1 cellular context compared by ENCODE assay signal in genomic region chr2:240437861-240438809, GRCh38.
TF ChIP-seq lines count a peak whose summit lies in the region.

No MANE protein-coding gene starts in this region.

TF ChIP-seq in GM23338, 12 proteins besides CTCF, POLR2A, EP300 and RAD21 (continued from another document):
- TF ChIP-seq REST (IDR thresholded peaks at IDR 0.05; ENCODE audit: unreplicated experiment) (no peak), STAT1 (IDR thresholded peaks at IDR 0.05; ENCODE audit: unreplicated experiment) (no peak), EZH2phosphoT487 (IDR thresholded peaks at IDR 0.05; ENCODE audit: unreplicated experiment) (no peak), POLR2AphosphoS5 (IDR thresholded peaks at IDR 0.05; ENCODE audit: low read depth) (no peak)
